Comparison of ENCODE assay signal across 1 cellular context in genomic region chr5:100749771-100750284, GRCh38.
TF ChIP-seq lines count a peak whose summit lies in the region.

No MANE protein-coding gene starts in this region.

TF ChIP-seq in HepG2, 621 proteins besides CTCF, POLR2A, EP300 and RAD21 (continued from another document):
- TF ChIP-seq ZNF572 (CRISPR knock-in tag; IDR thresholded peaks at IDR 0.05): no peak
- TF ChIP-seq HES4 (CRISPR knock-in tag; IDR thresholded peaks at IDR 0.05; ENCODE audit: borderline replicate concordance): no peak
- TF ChIP-seq NONO (IDR thresholded peaks at IDR 0.05): no peak
- TF ChIP-seq NONO (CRISPR knock-in tag; conservative IDR thresholded peaks at IDR 0.05): no peak
- TF ChIP-seq RARG (CRISPR knock-in tag; IDR thresholded peaks at IDR 0.05; ENCODE audit: low read depth): no peak
- TF ChIP-seq ZNF879 (CRISPR knock-in tag; IDR thresholded peaks at IDR 0.05): no peak
- TF ChIP-seq, protein P1, sequence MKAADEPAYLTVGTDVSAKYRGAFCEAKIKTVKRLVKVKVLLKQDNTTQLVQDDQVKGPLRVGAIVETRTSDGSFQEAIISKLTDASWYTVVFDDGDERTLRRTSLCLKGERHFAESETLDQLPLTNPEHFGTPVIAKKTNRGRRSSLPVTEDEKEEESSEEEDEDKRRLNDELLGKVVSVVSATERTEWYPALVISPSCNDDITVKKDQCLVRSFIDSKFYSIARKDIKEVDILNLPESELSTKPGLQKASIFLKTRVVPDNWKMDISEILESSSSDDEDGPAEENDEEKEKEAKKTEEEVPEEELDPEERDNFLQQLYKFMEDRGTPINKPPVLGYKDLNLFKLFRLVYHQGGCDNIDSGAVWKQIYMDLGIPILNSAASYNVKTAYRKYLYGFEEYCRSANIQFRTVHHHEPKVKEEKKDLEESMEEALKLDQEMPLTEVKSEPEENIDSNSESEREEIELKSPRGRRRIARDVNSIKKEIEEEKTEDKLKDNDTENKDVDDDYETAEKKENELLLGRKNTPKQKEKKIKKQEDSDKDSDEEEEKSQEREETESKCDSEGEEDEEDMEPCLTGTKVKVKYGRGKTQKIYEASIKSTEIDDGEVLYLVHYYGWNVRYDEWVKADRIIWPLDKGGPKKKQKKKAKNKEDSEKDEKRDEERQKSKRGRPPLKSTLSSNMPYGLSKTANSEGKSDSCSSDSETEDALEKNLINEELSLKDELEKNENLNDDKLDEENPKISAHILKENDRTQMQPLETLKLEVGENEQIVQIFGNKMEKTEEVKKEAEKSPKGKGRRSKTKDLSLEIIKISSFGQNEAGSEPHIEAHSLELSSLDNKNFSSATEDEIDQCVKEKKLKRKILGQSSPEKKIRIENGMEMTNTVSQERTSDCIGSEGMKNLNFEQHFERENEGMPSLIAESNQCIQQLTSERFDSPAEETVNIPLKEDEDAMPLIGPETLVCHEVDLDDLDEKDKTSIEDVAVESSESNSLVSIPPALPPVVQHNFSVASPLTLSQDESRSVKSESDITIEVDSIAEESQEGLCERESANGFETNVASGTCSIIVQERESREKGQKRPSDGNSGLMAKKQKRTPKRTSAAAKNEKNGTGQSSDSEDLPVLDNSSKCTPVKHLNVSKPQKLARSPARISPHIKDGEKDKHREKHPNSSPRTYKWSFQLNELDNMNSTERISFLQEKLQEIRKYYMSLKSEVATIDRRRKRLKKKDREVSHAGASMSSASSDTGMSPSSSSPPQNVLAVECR (CRISPR knock-in tag; IDR thresholded peaks at IDR 0.05; ENCODE audit: borderline replicate concordance): no peak
- no peak for TF ChIP-seq ZNF430 (CRISPR knock-in tag; IDR thresholded peaks at IDR 0.05)
- no peak for TF ChIP-seq CEBPB (IDR thresholded peaks at IDR 0.05; ENCODE audit: borderline replicate concordance, low read depth, low read length)
- no peak for TF ChIP-seq DBP (CRISPR knock-in tag; IDR thresholded peaks at IDR 0.05; ENCODE audit: not compliant biosample characterization)
- TF ChIP-seq, protein P2, sequence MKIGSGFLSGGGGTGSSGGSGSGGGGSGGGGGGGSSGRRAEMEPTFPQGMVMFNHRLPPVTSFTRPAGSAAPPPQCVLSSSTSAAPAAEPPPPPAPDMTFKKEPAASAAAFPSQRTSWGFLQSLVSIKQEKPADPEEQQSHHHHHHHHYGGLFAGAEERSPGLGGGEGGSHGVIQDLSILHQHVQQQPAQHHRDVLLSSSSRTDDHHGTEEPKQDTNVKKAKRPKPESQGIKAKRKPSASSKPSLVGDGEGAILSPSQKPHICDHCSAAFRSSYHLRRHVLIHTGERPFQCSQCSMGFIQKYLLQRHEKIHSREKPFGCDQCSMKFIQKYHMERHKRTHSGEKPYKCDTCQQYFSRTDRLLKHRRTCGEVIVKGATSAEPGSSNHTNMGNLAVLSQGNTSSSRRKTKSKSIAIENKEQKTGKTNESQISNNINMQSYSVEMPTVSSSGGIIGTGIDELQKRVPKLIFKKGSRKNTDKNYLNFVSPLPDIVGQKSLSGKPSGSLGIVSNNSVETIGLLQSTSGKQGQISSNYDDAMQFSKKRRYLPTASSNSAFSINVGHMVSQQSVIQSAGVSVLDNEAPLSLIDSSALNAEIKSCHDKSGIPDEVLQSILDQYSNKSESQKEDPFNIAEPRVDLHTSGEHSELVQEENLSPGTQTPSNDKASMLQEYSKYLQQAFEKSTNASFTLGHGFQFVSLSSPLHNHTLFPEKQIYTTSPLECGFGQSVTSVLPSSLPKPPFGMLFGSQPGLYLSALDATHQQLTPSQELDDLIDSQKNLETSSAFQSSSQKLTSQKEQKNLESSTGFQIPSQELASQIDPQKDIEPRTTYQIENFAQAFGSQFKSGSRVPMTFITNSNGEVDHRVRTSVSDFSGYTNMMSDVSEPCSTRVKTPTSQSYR (CRISPR knock-in tag; IDR thresholded peaks at IDR 0.05; ENCODE audit: borderline replicate concordance): no peak
- peak; percentile 78 for TF ChIP-seq RAD51 (IDR thresholded peaks at IDR 0.05; ENCODE audit: borderline replicate concordance)
- TF ChIP-seq EHMT2 (IDR thresholded peaks at IDR 0.05; ENCODE audit: borderline replicate concordance, low read depth, low read length): no peak
